8 cellular contexts compared by ENCODE assay signal in genomic region chr10:97025613-97026242, GRCh38.
DNase-seq lines count a peak whose midpoint lies in the region; ATAC-seq, FAIRE-seq and TF ChIP-seq lines count a peak whose summit lies in the region.

No MANE protein-coding gene starts in this region.

- intact Hi-C loops in Panc1 (cut with micrococcal nuclease; ENCODE audit: unreplicated experiment): no loop called here
- intact Hi-C loops in Right ventricle myocardium superior (cut with DNase I): loop anchor here (5.0 kb wide), 1 partner anchor 113 kb away; no protein-coding TSS in a partner anchor
- intact Hi-C loops in psoas muscle (cut with DNase I): loop anchor here (2.0 to 10.0 kb wide), 8 partner anchors 115 to 633 kb away; partner anchors contain the start of gene LCOR (in 1 of the 2)

- peaks cover 26% of the 10 kb centered on the region for H3K4me1 ChIP-seq in Panc1 (ENCODE audit: control insufficient read depth, insufficient read depth, low read length)
- H3K4me1 ChIP-seq in psoas muscle: peaks cover 24% of the 10 kb centered on the region

- in situ Hi-C loops in Panc1 (cut with HindIII; ENCODE audit: low pct_unique_long_range_greater_than_20kb, low sequenced_read_pairs): no loop called here

- no peaks in the 10 kb centered on the region for H3K36me3 ChIP-seq in BJ (ENCODE audit: control insufficient read depth, insufficient read depth, low read length)
- no peaks in the 10 kb centered on the region for H3K36me3 ChIP-seq in Panc1 (ENCODE audit: control insufficient read depth, insufficient read depth, low read length)
- H3K36me3 ChIP-seq in psoas muscle (ENCODE audit: insufficient read depth in 1 of 2, low read depth in 1 of 2): no peaks in the 10 kb centered on the region

- H3K9me3 Mint-ChIP-seq in activated naive CD4-positive, alpha-beta T cell treated with anti-CD3 and anti-CD28 coated beads, Interleukin-2, amount 50 U/mL, for 72 hours: no peaks in the 10 kb centered on the region

- no peak for FAIRE-seq in urothelium cell line (lab: Jason Lieb, UNC)

- H3K27me3 ChIP-seq in BJ (ENCODE audit: control insufficient read depth, insufficient read depth, low read length): peaks cover 10% of the 10 kb centered on the region
- H3K27me3 ChIP-seq in Panc1 (ENCODE audit: control insufficient read depth, insufficient read depth, low read length): no peaks in the 10 kb centered on the region; the same call in 1 of the 2 replicates
- no peaks in the 10 kb centered on the region for H3K27me3 ChIP-seq in psoas muscle (ENCODE audit: insufficient read depth in 3 of 3, low read length in 2 of 3)

- POLR2A ChIA-PET in BJ (lab: Charles Lee) (no interaction called here), Panc1 (lab: Charles Lee) (no interaction called here)

- DNase-seq in BJ (ENCODE audit: low read depth): no peak
- DNase-seq in H4 (ENCODE audit: low spot score): peak; percentile 53
- DNase-seq in Panc1 (ENCODE audit: low read depth, low spot score): no peak
- DNase-seq in activated naive CD4-positive, alpha-beta T cell treated with anti-CD3 and anti-CD28 coated beads, Interleukin-2, amount 50 U/mL, for 72 hours (ENCODE audit: low spot score in 2 of 2): peak in 1 of 2 donors; percentile 62
- DNase-seq in Right ventricle myocardium superior: no peak
- DNase-seq in psoas muscle: peak; percentile 39 to 70
- no peak for DNase-seq in urothelium cell line (ENCODE audit: low spot score)

- ATAC-seq in Panc1: no peak
- ATAC-seq in activated naive CD4-positive, alpha-beta T cell treated with anti-CD3 and anti-CD28 coated beads, Interleukin-2, amount 50 U/mL, for 72 hours: peak; percentile 79 to 81
- peak; percentile 42 for ATAC-seq in Right ventricle myocardium superior (ENCODE audit: poor library complexity)
- peak; percentile 64 to 76 (median 66) for ATAC-seq in psoas muscle
- ATAC-seq in GM18909 (IDR thresholded peaks at IDR 0.05; ENCODE audit: poor library complexity, unreplicated experiment): no peak

- TF ChIP-seq CTCF in BJ (IDR thresholded peaks at IDR 0.05; ENCODE audit: insufficient read depth, low read depth, low read length) (peak; percentile 53), Panc1 (IDR thresholded peaks at IDR 0.05) (peak; percentile 87), psoas muscle (IDR thresholded peaks at IDR 0.05) (peak; percentile 75)

- no peak overlapping the region for H3K27ac Mint-ChIP-seq in activated naive CD4-positive, alpha-beta T cell treated with anti-CD3 and anti-CD28 coated beads, Interleukin-2, amount 50 U/mL, for 72 hours

- 50 to 64% (median 52%) methylated on average over 9 of the region's 9 CpGs for WGBS in psoas muscle, 3 donors

- H3K9me3 ChIP-seq in Panc1 (ENCODE audit: control insufficient read depth, insufficient read depth, low read depth, low read length) (no peaks in the 10 kb centered on the region), psoas muscle (no peaks in the 10 kb centered on the region)

- H3K27ac ChIP-seq in Panc1 (ENCODE audit: low read length) (0 out of 2 replicates have a peak overlapping the region, but pooled peaks have one; percentile 73), psoas muscle (peak overlapping the region; percentile 91)

- no peak overlapping the region for H3K4me3 ChIP-seq in BJ (ENCODE audit: low read depth, low read length)
- no peak overlapping the region for H3K4me3 ChIP-seq in Panc1 (ENCODE audit: low read depth in 2 of 2, low read length in 2 of 2)
- H3K4me3 ChIP-seq in psoas muscle: no peak overlapping the region

- CTCF ChIA-PET in BJ (lab: Yijun Ruan, JAX): interaction anchor here (1.0 to 3.6 kb wide), 8 partner anchors 9 to 651 kb away, joined by 3 to 51 read pairs (median 4); no protein-coding TSS in a partner anchor
- CTCF ChIA-PET in Panc1 (lab: Charles Lee): interaction anchor here (0.5 to 1.4 kb wide), 5 partner anchors 12 to 651 kb away, joined by 3 to 11 read pairs (median 4); no protein-coding TSS in a partner anchor

- no TSS peak for BruUV-seq in Panc1 (replicated peaks; lab: Mats Ljungman, UMichigan)

- H3K36me3 Mint-ChIP-seq in activated naive CD4-positive, alpha-beta T cell treated with anti-CD3 and anti-CD28 coated beads, Interleukin-2, amount 50 U/mL, for 72 hours: no peaks in the 10 kb centered on the region

Comparison
In these comparisons a context has a peak if more than half of its experiments do, and no peak if none do; other contexts are left out.
1. DNase-seq: peak in H4 (single experiment) and psoas muscle (2 of 2); none in BJ (single experiment), Panc1 (single experiment), Right ventricle myocardium superior (single experiment) and urothelium cell line (single experiment).
2. ATAC-seq: peak in activated naive CD4-positive, alpha-beta T cell treated with anti-CD3 and anti-CD28 coated beads, Interleukin-2, amount 50 U/mL, for 72 hours (2 of 2), Right ventricle myocardium superior (single experiment) and psoas muscle (4 of 4); none in Panc1 (single experiment) and GM18909 (single experiment).
3. Peak in every context shown above with its lines, with median percentiles within 50 percentile points of each other: CTCF ChIP-seq.